ENCODE assay signal across 2 cellular contexts in genomic region chr11:129771456-129771855, GRCh38. TPM values are rescaled to one million over a fixed set of nuclear protein-coding genes. Genes with fewer than 3 reads are reported as not detected.
"Had no signal": no experiment of that assay in that cellular context is flagged by ENCODE, and none has a peak within 500 bp of the region (broad histone marks: within the 10 kb centered on the region; RNA-seq: fewer than 3 reads in every experiment).

No MANE protein-coding gene starts in this region.

RNA-seq across cellular contexts. Expression of gene TMEM45B, which starts 44.2 kb away (rescaled TPM):
- total RNA-seq: astrocyte, chondrocyte had no signal
